24 cellular contexts compared by ENCODE assay signal in genomic region chr9:108861464-108861863, GRCh38. TPM values are rescaled to one million over a fixed set of nuclear protein-coding genes. Genes with fewer than 3 reads are reported as not detected.
"Had no signal": no experiment of that assay in that cellular context is flagged by ENCODE, and none has a peak within 500 bp of the region (broad histone marks: within the 10 kb centered on the region; RNA-seq: fewer than 3 reads in every experiment).

No MANE protein-coding gene starts in this region.

- DNase-seq: cortex of kidney; dorsolateral prefrontal cortex; effector CD8-positive, alpha-beta T cell; foreskin melanocyte; heart left ventricle; hippocampal formation; kidney glomerular epithelial cell; natural killer cell; psoas muscle; retina; stimulated activated naive CD4-positive, alpha-beta T cell had no signal

- H3K9ac ChIP-seq: parathyroid adenoma had no signal

- H3K4me3 ChIP-seq: dorsolateral prefrontal cortex, heart left ventricle, psoas muscle, skin epidermis, tibial nerve had no signal

- H2AFZ ChIP-seq: parathyroid adenoma had no signal

- H3K36me3 ChIP-seq: heart left ventricle had no signal

- H3K9me3 ChIP-seq: heart left ventricle, psoas muscle, tibial nerve had no signal

- H3K27me3 ChIP-seq: dorsolateral prefrontal cortex, heart left ventricle, tibial nerve had no signal

- ATAC-seq: heart left ventricle, natural killer cell, psoas muscle, sciatic nerve had no signal

- H3K4me1 ChIP-seq: parathyroid adenoma, psoas muscle, tibial nerve had no signal

- H3K27ac ChIP-seq: dorsolateral prefrontal cortex, heart left ventricle, parathyroid adenoma, psoas muscle, skin epidermis, tibial nerve had no signal

RNA-seq across cellular contexts. Expression of gene ACTL7A, which starts 0.6 kb away (rescaled TPM):
- total RNA-seq: dorsolateral prefrontal cortex, glomerular endothelial cell, heart left ventricle, lower leg skin, mesothelial cell of epicardium, mucosa of gallbladder, myocyte, natural killer cell, omental fat pad, psoas muscle, sciatic nerve, temporal lobe, tibial nerve, ureter had no signal
- polyA plus RNA-seq: esophagus, heart left ventricle, psoas muscle had no signal

RNA-seq across cellular contexts. Expression of gene ACTL7B, which starts 5.7 kb away (rescaled TPM):
- total RNA-seq: glomerular endothelial cell, heart left ventricle, lower leg skin, mesothelial cell of epicardium, mucosa of gallbladder, myocyte, psoas muscle, temporal lobe, tibial nerve had no signal
- polyA plus RNA-seq: heart left ventricle, psoas muscle had no signal
